ENCODE assay signal across 14 cellular contexts in genomic region chr11:102171101-102171500, GRCh38.
A peak's percentile ranks its signal among the peaks of the same experiment; 100 is the strongest.
DNase-seq lines count a peak whose midpoint lies in the region; ATAC-seq, FAIRE-seq and TF ChIP-seq lines count a peak whose summit lies in the region.
"Had no signal": no experiment of that assay in that cellular context is flagged by ENCODE, and none has a peak within 500 bp of the region (broad histone marks: within the 10 kb centered on the region; RNA-seq: fewer than 3 reads in every experiment).

No MANE protein-coding gene starts in this region.

- DNase-seq in HT1080 (ENCODE audit: low read depth), result peak; percentile 25
- peak; percentile 86 for DNase-seq in choroid plexus epithelial cell (ENCODE audit: low read depth)
- no peak for DNase-seq in keratinocyte (ENCODE audit: low read depth, low spot score)
- DNase-seq in thoracic aorta (ENCODE audit: low spot score), result no peak
- DNase-seq in OCI-M1 (lab: John Stamatoyannopoulos, UW), result no peak
- DNase-seq in activated CD4-positive, alpha-beta T cell treated with anti-CD3 and anti-CD28 coated beads for 48 hours, result no peak
- no peak for DNase-seq in ureter (ENCODE audit: low spot score)
- DNase-seq: activated T-cell treated with anti-CD3 and anti-CD28 coated beads, Interleukin-2, amount 50 U/mL, for 24 hours; DMS 273 treated with DMSO at 0.1 percent for 48 hours; nucleus accumbens had no signal

- no peaks in the 10 kb centered on the region for H4K20me1 ChIP-seq in keratinocyte (ENCODE audit: control insufficient read depth, extremely low read depth, insufficient read depth, low read length)

- H3K4me3 ChIP-seq in choroid plexus epithelial cell (ENCODE audit: low read depth, low read length), result no peak overlapping the region
- H3K4me3 ChIP-seq in keratinocyte (ENCODE audit: control insufficient read depth in 2 of 3, extremely low read depth in 1 of 3, insufficient read depth in 2 of 3, low read depth in 1 of 3, low read length in 3 of 3), result no peak overlapping the region
- peak overlapping the region; percentile 57 for H3K4me3 ChIP-seq in thoracic aorta

- ATAC-seq in thoracic aorta (ENCODE audit: insufficient number of reproducible peaks, low FRiP score, low read depth) (peak; percentile 76), GM18868 (IDR thresholded peaks at IDR 0.05; ENCODE audit: unreplicated experiment) (no peak)

- H3K27ac ChIP-seq in keratinocyte (ENCODE audit: control insufficient read depth, insufficient read depth, low read length) (peak overlapping the region; percentile 62), thoracic aorta (peak overlapping the region; percentile 94)

- H3K4me2 ChIP-seq in keratinocyte (ENCODE audit: control insufficient read depth, extremely low read depth, insufficient read depth, low read depth, low read length), result peak overlapping the region; percentile 47

- TF ChIP-seq CTCF in choroid plexus epithelial cell (conservative IDR thresholded peaks at IDR 0.05; ENCODE audit: low read depth, low read length) (no peak), keratinocyte (optimal IDR thresholded peaks at IDR 0.05 in 1 of 3, IDR thresholded peaks at IDR 0.05 in 1 of 3, conservative IDR thresholded peaks at IDR 0.05 in 1 of 3; ENCODE audit: extremely low read depth in 1 of 3, insufficient read depth in 2 of 3, low read length in 3 of 3) (no peak), thoracic aorta (IDR thresholded peaks at IDR 0.05) (no peak)

- H3K4me1 ChIP-seq in keratinocyte (ENCODE audit: control insufficient read depth, extremely low read depth, insufficient read depth, low read length), result peaks cover 45% of the 10 kb centered on the region
- peaks cover 41 to 69% of the 10 kb centered on the region in 2 donors for H3K4me1 ChIP-seq in thoracic aorta (ENCODE audit: control insufficient read depth in 1 of 2, low read depth in 2 of 2)

- H3K36me3 ChIP-seq in keratinocyte (ENCODE audit: control insufficient read depth in 2 of 2, extremely low read depth in 1 of 2, insufficient read depth in 2 of 2, low read length in 2 of 2) (peaks cover 6 to 13% of the 10 kb centered on the region in 2 experiments), thoracic aorta (no peaks in the 10 kb centered on the region)

- no peak overlapping the region for H3K9ac ChIP-seq in keratinocyte (ENCODE audit: control insufficient read depth, extremely low read depth, insufficient read depth, low read length)

- H3K9me3 ChIP-seq in keratinocyte (ENCODE audit: control insufficient read depth, low read depth, low read length), result no peaks in the 10 kb centered on the region
- no peaks in the 10 kb centered on the region for H3K9me3 ChIP-seq in thoracic aorta

- H3K79me2 ChIP-seq in keratinocyte (ENCODE audit: control insufficient read depth, insufficient read depth, low read length), result peaks cover 79% of the 10 kb centered on the region

- no peak overlapping the region for H2AFZ ChIP-seq in keratinocyte (ENCODE audit: control insufficient read depth, low read length)

- no peak for FAIRE-seq in keratinocyte (lab: Jason Lieb, UNC)
- FAIRE-seq: colon, TTC549, urothelium cell line had no signal

- H3K9me1 ChIP-seq in keratinocyte (ENCODE audit: control insufficient read depth, extremely low read depth, insufficient read depth, low read length), result no peaks in the 10 kb centered on the region

- H3K27me3 ChIP-seq in keratinocyte (ENCODE audit: control insufficient read depth, extremely low read depth, insufficient read depth, low read length), result no peaks in the 10 kb centered on the region
- no peaks in the 10 kb centered on the region for H3K27me3 ChIP-seq in thoracic aorta (replicated peaks; ENCODE audit: insufficient read depth)

- dilution Hi-C loops in keratinocyte (cut with MboI; ENCODE audit: extremely low pct_ligation_motif_present, low sequenced_read_pairs), result no loop called here

Comparison
In these comparisons a context has a peak if more than half of its experiments do, and no peak if none do; other contexts are left out.
1. DNase-seq: peak in HT1080 (single experiment) and choroid plexus epithelial cell (single experiment); none in keratinocyte (single experiment), thoracic aorta (single experiment), OCI-M1 (single experiment), activated CD4-positive, alpha-beta T cell treated with anti-CD3 and anti-CD28 coated beads for 48 hours (single experiment) and ureter (single experiment).